In the genomic region with DNA sequence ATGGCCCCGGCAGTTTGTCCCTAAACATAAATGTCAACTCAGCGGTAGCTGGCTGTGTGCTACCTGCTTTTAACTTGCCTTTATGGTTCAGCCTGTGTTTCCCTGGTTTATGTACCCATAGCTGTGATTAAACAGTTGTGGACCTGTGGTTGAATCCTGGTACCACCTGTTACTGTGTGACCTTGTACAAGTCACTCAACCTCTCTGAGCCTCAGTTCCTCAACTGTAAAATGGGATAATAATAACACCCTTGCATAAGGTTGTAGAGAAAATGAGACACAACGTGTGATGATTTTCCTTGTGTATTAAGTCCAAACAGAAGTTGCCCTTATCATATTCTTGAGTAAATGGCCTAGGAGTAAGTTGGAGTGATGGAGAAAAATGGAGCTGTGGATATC, we compare ENCODE assay signal across 17 cellular contexts. TPM values are rescaled to one million over a fixed set of nuclear protein-coding genes. Genes with fewer than 3 reads are reported as not detected.
A peak's percentile ranks its signal among the peaks of the same experiment; 100 is the strongest.
DNase-seq lines count a peak whose midpoint lies in the region; ATAC-seq, FAIRE-seq and TF ChIP-seq lines count a peak whose summit lies in the region.
"Had no signal": no experiment of that assay in that cellular context is flagged by ENCODE, and none has a peak within 500 bp of the region (broad histone marks: within the 10 kb centered on the region; RNA-seq: fewer than 3 reads in every experiment).

No MANE protein-coding gene starts in this region.

- H3K4me1 ChIP-seq in GM23248 (ENCODE audit: insufficient read depth) (peaks cover 71% of the 10 kb centered on the region), adipocyte (ENCODE audit: control insufficient read depth, insufficient read depth, low read length) (peaks cover 78% of the 10 kb centered on the region), gastroesophageal sphincter (peaks cover 0 to 43% (median 0%) of the 10 kb centered on the region in 3 donors)

- H3K27me3 Mint-ChIP-seq in progenitor cell of endocrine pancreas = peaks cover 34% of the 10 kb centered on the region

- no peaks in the 10 kb centered on the region for H4K20me1 ChIP-seq in GM23248 (ENCODE audit: insufficient read depth)

- no peak overlapping the region for H3K4me3 Mint-ChIP-seq in progenitor cell of endocrine pancreas (ENCODE audit: low read depth)
- H3K4me3 Mint-ChIP-seq: CD8-positive, alpha-beta T cell had no signal

- H3K79me2 ChIP-seq in GM23248 (ENCODE audit: insufficient read depth) = peaks cover 24% of the 10 kb centered on the region

- no peaks in the 10 kb centered on the region for H3K9me3 Mint-ChIP-seq in progenitor cell of endocrine pancreas (ENCODE audit: low read depth)
- H3K9me3 Mint-ChIP-seq: CD8-positive, alpha-beta T cell had no signal

- no peaks in the 10 kb centered on the region for H3K36me3 Mint-ChIP-seq in progenitor cell of endocrine pancreas (ENCODE audit: insufficient read depth)
- H3K36me3 Mint-ChIP-seq: CD8-positive, alpha-beta T cell had no signal

- peak overlapping the region; percentile 72 for H3K27ac ChIP-seq in GM23248
- peak overlapping the region in 3 of 4 donors; percentile 41 to 74 (median 73) for H3K27ac ChIP-seq in gastroesophageal sphincter

- no peak overlapping the region for H3K27ac Mint-ChIP-seq in progenitor cell of endocrine pancreas
- H3K27ac Mint-ChIP-seq: CD8-positive, alpha-beta T cell had no signal

- peak; percentile 23 for FAIRE-seq in urothelium cell line (lab: Jason Lieb, UNC)
- FAIRE-seq: D721Med, G401.6, GM12878, GM18507, H54 had no signal

- no peak overlapping the region for H2AFZ ChIP-seq in GM23248

- TF ChIP-seq CTCF in gastroesophageal sphincter (IDR thresholded peaks at IDR 0.05) = no peak
- no peak for TF ChIP-seq CTCF in progenitor cell of endocrine pancreas (IDR thresholded peaks at IDR 0.05; ENCODE audit: unreplicated experiment)

- H3K9ac ChIP-seq in GM23248 = peak overlapping the region; percentile 46
- peak overlapping the region; percentile 88 for H3K9ac ChIP-seq in adipocyte (ENCODE audit: low read length)

- ATAC-seq in gastroesophageal sphincter (no peak), GM21723 (IDR thresholded peaks at IDR 0.05; ENCODE audit: unreplicated experiment) (no peak)
- ATAC-seq: CD8-positive, alpha-beta T cell; GM12878 had no signal

- TF ChIP-seq EP300 in gastroesophageal sphincter (IDR thresholded peaks at IDR 0.05) = no peak

- 60 to 71% methylated on average over 3 of the region's 3 CpGs for WGBS in GM23248 (ENCODE audit: low coverage in 1 of 2, low lambda C conversion rate in 2 of 2, missing lambda C conversion rate in 2 of 2), 2 experiments
- 76 to 77% methylated on average over 3 of the region's 3 CpGs for WGBS in gastroesophageal sphincter (ENCODE audit: low coverage in 1 of 2), 2 donors

- no peaks in the 10 kb centered on the region for H3K4me1 Mint-ChIP-seq in progenitor cell of endocrine pancreas (ENCODE audit: low read depth)

- H3K9me2 ChIP-seq in GM23248 (ENCODE audit: insufficient read depth) = no peaks in the 10 kb centered on the region

- H3F3A ChIP-seq in GM23248 (ENCODE audit: insufficient read depth) = peaks cover 54% of the 10 kb centered on the region

- TF ChIP-seq POLR2A in gastroesophageal sphincter (IDR thresholded peaks at IDR 0.05) = no peak

- H3K36me3 ChIP-seq in GM23248 (ENCODE audit: low read depth) = no peaks in the 10 kb centered on the region
- peaks cover 17% of the 10 kb centered on the region for H3K36me3 ChIP-seq in adipocyte (ENCODE audit: control insufficient read depth, insufficient read depth, low read length, severe bottlenecking)
- peaks cover 0 to 8% of the 10 kb centered on the region in 2 donors for H3K36me3 ChIP-seq in gastroesophageal sphincter

- H3K27me3 ChIP-seq in GM23248 (replicated peaks; ENCODE audit: insufficient read depth) = no peaks in the 10 kb centered on the region
- no peaks in the 10 kb centered on the region for H3K27me3 ChIP-seq in adipocyte (replicated peaks; ENCODE audit: control insufficient read depth, insufficient read depth, low read length)
- no peaks in the 10 kb centered on the region for H3K27me3 ChIP-seq in gastroesophageal sphincter

- peak overlapping the region; percentile 49 for H3K4me2 ChIP-seq in GM23248 (ENCODE audit: unreplicated experiment)

- H3K9me3 ChIP-seq in GM23248 (ENCODE audit: low read depth) (no peaks in the 10 kb centered on the region), adipocyte (ENCODE audit: control insufficient read depth, low read length) (no peaks in the 10 kb centered on the region), gastroesophageal sphincter (no peaks in the 10 kb centered on the region)

- H3K4me3 ChIP-seq in GM23248 (0 out of 2 replicates have a peak overlapping the region, but pooled peaks have one; percentile 3), adipocyte (ENCODE audit: low read length) (peak overlapping the region; percentile 24), gastroesophageal sphincter (no peak overlapping the region)
- H3K4me3 ChIP-seq: GM12878 had no signal

- DNase-seq in GM23248 (no peak), adipocyte (ENCODE audit: low read depth) (no peak), urothelium cell line (ENCODE audit: low spot score) (no peak), progenitor cell of endocrine pancreas (ENCODE audit: low spot score, unreplicated experiment) (no peak), cerebellum (ENCODE audit: low spot score) (no peak)
- DNase-seq: CD8-positive, alpha-beta T cell; DND-41; NCI-H1105; NCI-H1694; NCI-H2227 treated with DMSO at 0.1 percent for 48 hours had no signal

- in situ Hi-C loops in GM23248 (cut with MboI) = no loop called here

RNA-seq across cellular contexts. Expression of a gene that starts 6.3 kb away (rescaled TPM):
- 11.7 and 12.9 TPM in 2 replicates for total RNA-seq in GM23248 (2014; rRNA removed; shearing (Covaris generic))
- 9.9 and 10.7 TPM in 2 replicates for polyA plus RNA-seq in GM23248 (2016; fragmentation: Nextera tagmentation; extraction: Ambion mirVana)
- 100 to 1,000 TPM in 3 of 4 donors, 10 to 100 TPM in 1; 75.4 to 297 (median 134) TPM for total RNA-seq in gastroesophageal sphincter
- total RNA-seq in progenitor cell of endocrine pancreas = 0.18 and 0.46 TPM in 2 replicates
- 27.5 TPM for total RNA-seq in cerebellum
- total RNA-seq: CD8-positive, alpha-beta T cell had no signal

Comparison
In these comparisons a context has a peak if more than half of its experiments do, and no peak if none do; other contexts are left out.
1. H3K4me3 ChIP-seq: peak in GM23248 (single experiment) and adipocyte (single experiment); none in gastroesophageal sphincter (0 of 2).